12 cellular contexts compared by ENCODE assay signal in the genomic region with DNA sequence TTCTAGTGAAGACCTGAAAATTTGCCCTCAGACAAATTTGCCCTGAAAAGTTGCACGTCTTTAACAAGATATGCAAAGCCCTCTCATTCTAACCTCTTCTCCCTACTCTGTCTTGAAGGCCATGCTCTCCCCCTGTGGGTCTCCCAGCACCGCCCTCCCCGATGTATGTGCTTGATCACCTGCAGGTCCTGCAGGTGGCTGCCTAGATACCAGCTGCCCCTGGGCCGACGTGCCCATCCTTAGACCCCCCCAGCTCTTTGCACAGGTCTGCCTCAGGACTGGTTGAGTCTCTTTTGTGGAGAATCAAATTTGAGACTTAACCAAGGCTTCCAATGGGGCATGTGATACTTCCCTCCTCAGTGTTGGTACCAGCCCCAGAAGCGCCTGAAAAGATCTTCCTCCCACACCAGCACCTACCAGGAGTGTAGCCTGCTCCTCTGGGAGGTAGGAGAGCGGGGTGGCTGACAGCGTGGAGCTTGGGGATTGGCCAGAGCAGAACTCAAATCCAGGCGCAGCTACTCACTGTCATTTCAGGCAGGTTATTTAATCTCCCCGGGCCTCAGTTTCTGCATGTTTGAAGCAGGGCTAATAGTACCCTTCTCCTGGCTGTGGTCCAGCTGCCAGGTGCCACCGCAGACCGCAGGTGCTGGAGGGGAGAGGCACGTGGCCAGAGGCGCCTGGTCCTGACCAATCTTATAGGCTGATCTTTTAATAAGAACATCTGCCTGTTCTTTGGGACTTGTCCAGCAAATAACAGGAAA. TPM values are rescaled to one million over a fixed set of nuclear protein-coding genes. Genes with fewer than 3 reads are reported as not detected.
DNase-seq lines count a peak whose midpoint lies in the region; ATAC-seq, FAIRE-seq and TF ChIP-seq lines count a peak whose summit lies in the region.
"Had no signal": no experiment of that assay in that cellular context is flagged by ENCODE, and none has a peak within 500 bp of the region (broad histone marks: within the 10 kb centered on the region; RNA-seq: fewer than 3 reads in every experiment).

No MANE protein-coding gene starts in this region.

- H3K27me3 Mint-ChIP-seq in WTC11 (ENCODE audit: low read depth) (no peaks in the 10 kb centered on the region), progenitor cell of endocrine pancreas (no peaks in the 10 kb centered on the region)
- H3K27me3 Mint-ChIP-seq: activated T-cell treated with anti-CD3 and anti-CD28 coated beads, Interleukin-2, amount 50 U/mL, for 24 hours had no signal

- no peak overlapping the region for H3K4me3 Mint-ChIP-seq in WTC11
- H3K4me3 Mint-ChIP-seq in progenitor cell of endocrine pancreas (ENCODE audit: low read depth): no peak overlapping the region
- H3K4me3 Mint-ChIP-seq: activated T-cell treated with anti-CD3 and anti-CD28 coated beads, Interleukin-2, amount 50 U/mL, for 24 hours had no signal

- intact Hi-C loops in posterior cingulate gyrus (cut with DNase I): no loop called here

- H3K27ac Mint-ChIP-seq in WTC11: peak overlapping the region; percentile 74; the same call in 1 of the 2 replicates
- peak overlapping the region; percentile 84 for H3K27ac Mint-ChIP-seq in progenitor cell of endocrine pancreas
- H3K27ac Mint-ChIP-seq: activated T-cell treated with anti-CD3 and anti-CD28 coated beads, Interleukin-2, amount 50 U/mL, for 24 hours had no signal

- CTCF ChIA-PET in HEK293 (lab: Yijun Ruan, JAX) (interaction anchor here (2.3 to 11.4 kb wide), 3 partner anchors 18 to 104 kb away, joined by 9 to 224 read pairs (median 13); a partner anchor contains a TSS), WTC11 (lab: Charles Lee) (interaction anchor here (1.0 to 5.8 kb wide), 9 partner anchors 13 to 371 kb away, joined by 3 to 70 read pairs (median 6); a partner anchor contains a TSS)

- H3K4me1 Mint-ChIP-seq in WTC11: peaks cover 5% of the 10 kb centered on the region; the same call in 1 of the 2 replicates
- no peaks in the 10 kb centered on the region for H3K4me1 Mint-ChIP-seq in progenitor cell of endocrine pancreas (ENCODE audit: low read depth)

- TF ChIP-seq POLR2A in H54 (IDR thresholded peaks at IDR 0.05; ENCODE audit: low read depth, low read length): no peak

- DNase-seq in NCI-H2107 treated with DMSO at 0.1 percent for 48 hours (lab: John Stamatoyannopoulos, UW; ENCODE audit: unreplicated experiment) (peak; percentile 96), WTC11 (ENCODE audit: low spot score) (no peak), progenitor cell of endocrine pancreas (ENCODE audit: low spot score, unreplicated experiment) (no peak), H54 (ENCODE audit: insufficient read length, low spot score) (no peak), HK-2 (ENCODE audit: unreplicated experiment) (no peak), posterior cingulate gyrus (no peak)
- DNase-seq in activated CD4-positive, CD25-positive, alpha-beta regulatory T cell (lab: John Stamatoyannopoulos, UW): no peak
- DNase-seq: activated T-cell treated with anti-CD3 and anti-CD28 coated beads, Interleukin-2, amount 50 U/mL, for 24 hours; Karpas-422 had no signal

- no peaks in the 10 kb centered on the region; the same call in 1 of the 2 replicates for H3K4me1 ChIP-seq in HEK293 (ENCODE audit: control insufficient read depth, insufficient read depth, low read length)

- no peaks in the 10 kb centered on the region for H3K9me3 ChIP-seq in HEK293 (ENCODE audit: control insufficient read depth, insufficient read depth, low read depth, low read length)

- FAIRE-seq in H54 (lab: Jason Lieb, UNC): no peak
- FAIRE-seq: endometrium had no signal

- ATAC-seq in WTC11: no peak
- ATAC-seq: HCT116 had no signal

- peaks cover 13 to 47% of the 10 kb centered on the region in 2 experiments; a peak in 2 of 3 replicates for H3K36me3 ChIP-seq in HEK293 (ENCODE audit: control insufficient read depth in 2 of 2, insufficient read depth in 1 of 2, low read length in 2 of 2)

- no peaks in the 10 kb centered on the region for H3K36me3 Mint-ChIP-seq in WTC11
- H3K36me3 Mint-ChIP-seq in progenitor cell of endocrine pancreas (ENCODE audit: insufficient read depth): no peaks in the 10 kb centered on the region

- POLR2A ChIA-PET in HEK293 (lab: Yijun Ruan, JAX) (interaction anchor here (0.6 to 1.5 kb wide), 2 partner anchors 54 to 480 kb away, joined by 3 read pairs; a partner anchor contains a TSS), WTC11 (lab: Charles Lee) (no interaction called here)

- TF ChIP-seq CTCF in HEK293 (tag by site-specific recombination; IDR thresholded peaks at IDR 0.05) (no peak), WTC11 (IDR thresholded peaks at IDR 0.05) (no peak), progenitor cell of endocrine pancreas (IDR thresholded peaks at IDR 0.05; ENCODE audit: unreplicated experiment) (no peak)

- peak overlapping the region; percentile 17; the same call in 1 of the 2 replicates for H3K27ac ChIP-seq in HEK293 (ENCODE audit: extremely low read depth, low read depth, low read length)

- H3K4me3 ChIP-seq in HEK293 (ENCODE audit: low read depth, low read length): no peak overlapping the region

- H3K9me3 Mint-ChIP-seq in WTC11 (no peaks in the 10 kb centered on the region), progenitor cell of endocrine pancreas (ENCODE audit: low read depth) (no peaks in the 10 kb centered on the region)
- H3K9me3 Mint-ChIP-seq: activated T-cell treated with anti-CD3 and anti-CD28 coated beads, Interleukin-2, amount 50 U/mL, for 24 hours had no signal

TF ChIP-seq in HEK293, 187 proteins besides CTCF, POLR2A, EP300 and RAD21 (continues in another document):
- no peak for TF ChIP-seq ZNF791 (tag by site-specific recombination; IDR thresholded peaks at IDR 0.05)
- TF ChIP-seq, protein P1, sequence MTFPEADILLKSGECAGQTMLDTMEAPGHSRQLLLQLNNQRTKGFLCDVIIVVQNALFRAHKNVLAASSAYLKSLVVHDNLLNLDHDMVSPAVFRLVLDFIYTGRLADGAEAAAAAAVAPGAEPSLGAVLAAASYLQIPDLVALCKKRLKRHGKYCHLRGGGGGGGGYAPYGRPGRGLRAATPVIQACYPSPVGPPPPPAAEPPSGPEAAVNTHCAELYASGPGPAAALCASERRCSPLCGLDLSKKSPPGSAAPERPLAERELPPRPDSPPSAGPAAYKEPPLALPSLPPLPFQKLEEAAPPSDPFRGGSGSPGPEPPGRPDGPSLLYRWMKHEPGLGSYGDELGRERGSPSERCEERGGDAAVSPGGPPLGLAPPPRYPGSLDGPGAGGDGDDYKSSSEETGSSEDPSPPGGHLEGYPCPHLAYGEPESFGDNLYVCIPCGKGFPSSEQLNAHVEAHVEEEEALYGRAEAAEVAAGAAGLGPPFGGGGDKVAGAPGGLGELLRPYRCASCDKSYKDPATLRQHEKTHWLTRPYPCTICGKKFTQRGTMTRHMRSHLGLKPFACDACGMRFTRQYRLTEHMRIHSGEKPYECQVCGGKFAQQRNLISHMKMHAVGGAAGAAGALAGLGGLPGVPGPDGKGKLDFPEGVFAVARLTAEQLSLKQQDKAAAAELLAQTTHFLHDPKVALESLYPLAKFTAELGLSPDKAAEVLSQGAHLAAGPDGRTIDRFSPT (tag by site-specific recombination; IDR thresholded peaks at IDR 0.05): no peak
- TF ChIP-seq, protein P2, sequence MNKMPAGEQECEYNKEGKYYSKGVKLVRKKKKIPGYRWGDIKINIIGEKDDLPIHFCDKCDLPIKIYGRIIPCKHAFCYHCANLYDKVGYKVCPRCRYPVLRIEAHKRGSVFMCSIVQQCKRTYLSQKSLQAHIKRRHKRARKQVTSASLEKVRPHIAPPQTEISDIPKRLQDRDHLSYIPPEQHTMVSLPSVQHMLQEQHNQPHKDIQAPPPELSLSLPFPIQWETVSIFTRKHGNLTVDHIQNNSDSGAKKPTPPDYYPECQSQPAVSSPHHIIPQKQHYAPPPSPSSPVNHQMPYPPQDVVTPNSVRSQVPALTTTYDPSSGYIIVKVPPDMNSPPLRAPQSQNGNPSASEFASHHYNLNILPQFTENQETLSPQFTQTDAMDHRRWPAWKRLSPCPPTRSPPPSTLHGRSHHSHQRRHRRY (tag by site-specific recombination; IDR thresholded peaks at IDR 0.05): no peak

TF ChIP-seq in WTC11, 78 proteins besides CTCF, POLR2A, EP300 and RAD21 (continues in another document):
- TF ChIP-seq, protein P3, sequence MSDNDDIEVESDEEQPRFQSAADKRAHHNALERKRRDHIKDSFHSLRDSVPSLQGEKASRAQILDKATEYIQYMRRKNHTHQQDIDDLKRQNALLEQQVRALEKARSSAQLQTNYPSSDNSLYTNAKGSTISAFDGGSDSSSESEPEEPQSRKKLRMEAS (CRISPR knock-in tag; IDR thresholded peaks at IDR 0.05): no peak
- TF ChIP-seq ATF1 (CRISPR knock-in tag; IDR thresholded peaks at IDR 0.05) (no peak), TCF7 (CRISPR knock-in tag; IDR thresholded peaks at IDR 0.05; ENCODE audit: low read depth) (no peak)
- TF ChIP-seq, protein P4, sequence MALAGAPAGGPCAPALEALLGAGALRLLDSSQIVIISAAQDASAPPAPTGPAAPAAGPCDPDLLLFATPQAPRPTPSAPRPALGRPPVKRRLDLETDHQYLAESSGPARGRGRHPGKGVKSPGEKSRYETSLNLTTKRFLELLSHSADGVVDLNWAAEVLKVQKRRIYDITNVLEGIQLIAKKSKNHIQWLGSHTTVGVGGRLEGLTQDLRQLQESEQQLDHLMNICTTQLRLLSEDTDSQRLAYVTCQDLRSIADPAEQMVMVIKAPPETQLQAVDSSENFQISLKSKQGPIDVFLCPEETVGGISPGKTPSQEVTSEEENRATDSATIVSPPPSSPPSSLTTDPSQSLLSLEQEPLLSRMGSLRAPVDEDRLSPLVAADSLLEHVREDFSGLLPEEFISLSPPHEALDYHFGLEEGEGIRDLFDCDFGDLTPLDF (CRISPR knock-in tag; IDR thresholded peaks at IDR 0.05): no peak

RNA-seq across cellular contexts. Expression of a gene that starts 4.5 kb away (rescaled TPM):
- total RNA-seq in WTC11 (2021) (107 to 146 TPM (median 116 TPM) in 3 replicates), progenitor cell of endocrine pancreas (82.7 and 94.0 TPM in 2 replicates)

RNA-seq across cellular contexts. Expression of a gene that starts 12.5 kb away (rescaled TPM):
- total RNA-seq in WTC11 (2021) (51.3 to 56.4 TPM (median 51.4 TPM) in 3 replicates), progenitor cell of endocrine pancreas (13.9 and 17.1 TPM in 2 replicates)

RNA-seq across cellular contexts. Expression of a gene that starts 30.9 kb away (rescaled TPM):
- total RNA-seq in WTC11 (2021): 4.4 to 10.0 TPM (median 6.8 TPM) in 3 replicates
- total RNA-seq in progenitor cell of endocrine pancreas: 0.42 and 1.0 TPM in 2 replicates

RNA-seq across cellular contexts. Expression of a gene that starts 31.6 kb away (rescaled TPM):
- total RNA-seq in WTC11 (2021) (19.8 to 23.7 TPM (median 21.0 TPM) in 3 replicates), progenitor cell of endocrine pancreas (24.8 and 29.9 TPM in 2 replicates)

RNA-seq across cellular contexts. Expression of a gene that starts 54.1 kb away (rescaled TPM):
- total RNA-seq in WTC11 (2021) (64.3 to 69.4 TPM (median 68.8 TPM) in 3 replicates), progenitor cell of endocrine pancreas (47.9 and 57.7 TPM in 2 replicates)
